In the genomic region with DNA sequence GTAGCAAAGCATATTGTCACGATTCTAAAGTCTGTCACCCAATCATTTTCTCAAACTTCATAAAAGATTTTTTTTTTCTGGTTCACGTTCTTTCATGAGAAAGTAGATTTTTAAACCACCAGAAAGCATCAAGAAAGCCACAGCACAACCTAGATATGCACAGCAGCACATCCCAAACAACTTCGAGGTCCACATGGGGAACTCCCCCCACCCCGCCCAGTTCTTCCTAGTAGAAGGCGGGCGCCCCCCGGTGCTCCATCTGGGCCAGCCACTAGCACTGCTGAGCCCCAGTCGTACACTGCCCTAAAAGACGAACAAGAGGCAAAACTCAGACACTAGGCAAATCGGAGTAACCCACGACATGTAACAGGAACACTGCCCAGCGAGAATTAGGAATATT, we compare ENCODE assay signal across 1 cellular context.
TF ChIP-seq lines count a peak whose summit lies in the region.

No MANE protein-coding gene starts in this region.

TF ChIP-seq in K562, 482 proteins besides CTCF, POLR2A, EP300 and RAD21:
- TF ChIP-seq ERF (CRISPR knock-in tag; IDR thresholded peaks at IDR 0.05) (no peak), EWSR1 (IDR thresholded peaks at IDR 0.05; ENCODE audit: borderline replicate concordance, low read depth, partially characterized antibody) (no peak), SP1 (CRISPR knock-in tag; IDR thresholded peaks at IDR 0.05) (no peak), POLR2B (IDR thresholded peaks at IDR 0.05; ENCODE audit: low read depth, partially characterized antibody) (no peak), POU5F1 (IDR thresholded peaks at IDR 0.05; ENCODE audit: borderline replicate concordance, low read depth, low read length, partially characterized antibody) (no peak), POLR3G (IDR thresholded peaks at IDR 0.05; ENCODE audit: extremely low read depth, insufficient read length, insufficient replicate concordance) (no peak), ZNF507 (tag; conservative IDR thresholded peaks at IDR 0.05) (no peak), HCFC1 (IDR thresholded peaks at IDR 0.05; ENCODE audit: low read depth, low read length) (no peak), CREB1 (IDR thresholded peaks at IDR 0.05) (no peak), CREB1 (CRISPR knock-in tag; IDR thresholded peaks at IDR 0.05) (no peak), PHB (CRISPR knock-in tag; IDR thresholded peaks at IDR 0.05) (no peak), ETV1 (tag; conservative IDR thresholded peaks at IDR 0.05; ENCODE audit: low read depth) (no peak), PPARD (CRISPR knock-in tag; IDR thresholded peaks at IDR 0.05) (no peak), CSDE1 (IDR thresholded peaks at IDR 0.05) (no peak), ZNF717 (CRISPR knock-in tag; IDR thresholded peaks at IDR 0.05) (no peak), SAFB2 (IDR thresholded peaks at IDR 0.05; ENCODE audit: borderline replicate concordance, low read depth, low read length, severe bottlenecking) (no peak), SIN3B (IDR thresholded peaks at IDR 0.05; ENCODE audit: low read depth) (no peak), GTF2F1 (IDR thresholded peaks at IDR 0.05; ENCODE audit: low read depth, low read length) (no peak)
- TF ChIP-seq, protein P1, sequence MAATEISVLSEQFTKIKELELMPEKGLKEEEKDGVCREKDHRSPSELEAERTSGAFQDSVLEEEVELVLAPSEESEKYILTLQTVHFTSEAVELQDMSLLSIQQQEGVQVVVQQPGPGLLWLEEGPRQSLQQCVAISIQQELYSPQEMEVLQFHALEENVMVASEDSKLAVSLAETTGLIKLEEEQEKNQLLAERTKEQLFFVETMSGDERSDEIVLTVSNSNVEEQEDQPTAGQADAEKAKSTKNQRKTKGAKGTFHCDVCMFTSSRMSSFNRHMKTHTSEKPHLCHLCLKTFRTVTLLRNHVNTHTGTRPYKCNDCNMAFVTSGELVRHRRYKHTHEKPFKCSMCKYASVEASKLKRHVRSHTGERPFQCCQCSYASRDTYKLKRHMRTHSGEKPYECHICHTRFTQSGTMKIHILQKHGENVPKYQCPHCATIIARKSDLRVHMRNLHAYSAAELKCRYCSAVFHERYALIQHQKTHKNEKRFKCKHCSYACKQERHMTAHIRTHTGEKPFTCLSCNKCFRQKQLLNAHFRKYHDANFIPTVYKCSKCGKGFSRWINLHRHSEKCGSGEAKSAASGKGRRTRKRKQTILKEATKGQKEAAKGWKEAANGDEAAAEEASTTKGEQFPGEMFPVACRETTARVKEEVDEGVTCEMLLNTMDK (IDR thresholded peaks at IDR 0.05; ENCODE audit: borderline replicate concordance, insufficient read depth, low read depth, low read length, poor library complexity, severe bottlenecking), result no peak
- TF ChIP-seq, protein P2, sequence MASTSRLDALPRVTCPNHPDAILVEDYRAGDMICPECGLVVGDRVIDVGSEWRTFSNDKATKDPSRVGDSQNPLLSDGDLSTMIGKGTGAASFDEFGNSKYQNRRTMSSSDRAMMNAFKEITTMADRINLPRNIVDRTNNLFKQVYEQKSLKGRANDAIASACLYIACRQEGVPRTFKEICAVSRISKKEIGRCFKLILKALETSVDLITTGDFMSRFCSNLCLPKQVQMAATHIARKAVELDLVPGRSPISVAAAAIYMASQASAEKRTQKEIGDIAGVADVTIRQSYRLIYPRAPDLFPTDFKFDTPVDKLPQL (IDR thresholded peaks at IDR 0.05; ENCODE audit: extremely low read depth, insufficient read length), result no peak
